9 cellular contexts compared by ENCODE assay signal in the genomic region with DNA sequence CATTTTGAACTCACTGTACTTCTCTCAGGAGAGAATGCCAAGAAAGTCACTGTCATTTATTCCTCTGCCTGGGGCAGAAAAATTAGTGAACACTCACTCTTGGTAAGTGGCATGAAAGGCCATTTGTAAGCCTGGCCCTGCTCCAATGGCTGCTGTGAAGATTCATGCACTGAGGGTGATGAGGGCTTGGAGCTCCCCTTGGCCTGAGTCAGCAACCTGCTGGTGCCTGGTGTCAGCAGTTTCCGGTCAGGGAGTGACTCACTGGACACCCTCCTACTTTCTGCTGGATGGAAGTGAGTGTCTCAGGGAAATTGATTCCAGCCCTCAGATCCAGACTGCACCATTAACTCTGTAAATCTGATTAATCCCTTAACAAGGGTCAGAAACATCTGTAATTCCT. TPM values are rescaled to one million over a fixed set of nuclear protein-coding genes. Genes with fewer than 3 reads are reported as not detected.
DNase-seq lines count a peak whose midpoint lies in the region; ATAC-seq and TF ChIP-seq lines count a peak whose summit lies in the region.
"Had no signal": no experiment of that assay in that cellular context is flagged by ENCODE, and none has a peak within 500 bp of the region (broad histone marks: within the 10 kb centered on the region; RNA-seq: fewer than 3 reads in every experiment).

No MANE protein-coding gene starts in this region.

- no peaks in the 10 kb centered on the region for H3K9me2 ChIP-seq in HCT116 (ENCODE audit: insufficient read depth)

- H3K9ac ChIP-seq in HCT116 (ENCODE audit: low read length): 0 out of 2 replicates have a peak overlapping the region, but pooled peaks have one; percentile 0

- peaks cover 2% of the 10 kb centered on the region for H3K36me3 Mint-ChIP-seq in T-helper 17 cell (ENCODE audit: low read depth)

- peaks cover 5% of the 10 kb centered on the region for H3K27me3 Mint-ChIP-seq in T-helper 17 cell

- TF ChIP-seq CTCF in HCT116 (IDR thresholded peaks at IDR 0.05 in 2 of 3, conservative IDR thresholded peaks at IDR 0.05 in 1 of 3; ENCODE audit: borderline replicate concordance in 1 of 3, insufficient read depth in 1 of 3, low read depth in 2 of 3, low read length in 2 of 3): no peak
- no peak for TF ChIP-seq CTCF in fibroblast of mammary gland (conservative IDR thresholded peaks at IDR 0.05; ENCODE audit: control insufficient read depth, insufficient read depth, low read depth, low read length)

- H3K27me3 ChIP-seq in HCT116 (ENCODE audit: insufficient read depth, low read length): no peaks in the 10 kb centered on the region

- H3K4me1 Mint-ChIP-seq in T-helper 17 cell: no peaks in the 10 kb centered on the region

- CTCF ChIA-PET in HCT116 (lab: Charles Lee): interaction anchor here (0.6 to 2.2 kb wide), 2 partner anchors 79 to 240 kb away, joined by 3 to 8 read pairs; no protein-coding TSS in a partner anchor

- RAD21 ChIA-PET in HCT116 (lab: Charles Lee; ENCODE audit: low non-redundant PET in 1 of 2, low total read pairs in 2 of 2, uncharacterized antibody in 2 of 2, unreplicated experiment in 2 of 2): interaction anchor here in 1 of 2 experiments (1.3 kb wide), 1 partner anchor 170 kb away, joined by 4 read pairs; no protein-coding TSS in a partner anchor

- H3K4me1 ChIP-seq in HCT116 (ENCODE audit: control insufficient read depth in 1 of 2, insufficient read depth in 2 of 2, low read length in 2 of 2): peaks cover 3 to 14% of the 10 kb centered on the region in 2 experiments; a peak in 3 of 4 replicates

- BruUV-seq in HCT116 (replicated peaks; lab: Mats Ljungman, UMichigan): no TSS peak

- H3K27ac ChIP-seq in HCT116 (ENCODE audit: low read depth, low read length): peak overlapping the region; percentile 28; the same call in 1 of the 2 replicates

- H3K4me3 ChIP-seq in HCT116 (replicated peaks in 1 of 2; ENCODE audit: low read depth in 1 of 2, low read length in 2 of 2) (0 out of 4 replicates have a peak overlapping the region, but pooled peaks of 1 of the 2 experiments have one; percentile 1), fibroblast of mammary gland (ENCODE audit: control insufficient read depth, low read depth, low read length) (no peak overlapping the region), skeletal muscle cell (ENCODE audit: low read depth, low read length) (no peak overlapping the region)

- H3K9me3 ChIP-seq in HCT116 (ENCODE audit: control insufficient read depth in 1 of 2, insufficient read depth in 1 of 2, low read depth in 1 of 2, low read length in 2 of 2) (no peaks in the 10 kb centered on the region), T-helper 17 cell (ENCODE audit: control insufficient read depth, low read length, poor library complexity, severe bottlenecking) (no peaks in the 10 kb centered on the region)

- no peaks in the 10 kb centered on the region for H3K36me3 ChIP-seq in HCT116 (ENCODE audit: control insufficient read depth in 1 of 2, insufficient read depth in 2 of 2, low read length in 2 of 2)

- ATAC-seq in HCT116 (peak; percentile 99), T-helper 17 cell (no peak), GM18498 (IDR thresholded peaks at IDR 0.05; ENCODE audit: unreplicated experiment) (no peak)

- H4K20me1 ChIP-seq in HCT116 (ENCODE audit: insufficient read depth): no peaks in the 10 kb centered on the region

- H3K4me3 Mint-ChIP-seq in T-helper 17 cell: no peak overlapping the region
- H3K4me3 Mint-ChIP-seq: activated T-cell treated with anti-CD3 and anti-CD28 coated beads, Interleukin-2, amount 50 U/mL, for 24 hours had no signal

- TF ChIP-seq POLR2A in HCT116 (IDR thresholded peaks at IDR 0.05; ENCODE audit: borderline replicate concordance, extremely low read depth, insufficient read depth, insufficient read length): no peak

- peak; percentile 70 for DNase-seq in HCT116 (ENCODE audit: low read depth, low spot score)
- DNase-seq in RPMI8226: peak; percentile 93
- DNase-seq in fibroblast of mammary gland (ENCODE audit: low read depth): peak; percentile 97
- peak; percentile 82 for DNase-seq in skeletal muscle cell (ENCODE audit: low read depth)
- DNase-seq in mesenteric fat pad (ENCODE audit: low spot score): no peak
- DNase-seq in T-helper 17 cell: no peak
- DNase-seq: activated T-cell treated with anti-CD3 and anti-CD28 coated beads, Interleukin-2, amount 50 U/mL, for 24 hours; NCI-H510A treated with DMSO at 0.1 percent for 48 hours had no signal

- no peak; the same call in 1 of the 2 replicates for TF ChIP-seq RAD21 in HCT116 (IDR thresholded peaks at IDR 0.05; ENCODE audit: low read depth)

- POLR2A ChIA-PET in HCT116 (lab: Charles Lee): no interaction called here

- H3K79me2 ChIP-seq in HCT116 (ENCODE audit: insufficient read depth, low read length): no peaks in the 10 kb centered on the region

- no peak overlapping the region for H3K27ac Mint-ChIP-seq in T-helper 17 cell
- H3K27ac Mint-ChIP-seq: activated T-cell treated with anti-CD3 and anti-CD28 coated beads, Interleukin-2, amount 50 U/mL, for 24 hours had no signal

- intact Hi-C loops in HCT116 (cut with micrococcal nuclease): no loop called here

- peak overlapping the region; percentile 52 for H3K4me2 ChIP-seq in HCT116 (ENCODE audit: low read length)

- H2AFZ ChIP-seq in HCT116 (ENCODE audit: low read depth, low read length, poor library complexity, severe bottlenecking): peak overlapping the region; percentile 5

TF ChIP-seq in HCT116, 20 proteins besides CTCF, POLR2A, EP300 and RAD21 (continues in another document):
- TF ChIP-seq ZNF274 (IDR thresholded peaks at IDR 0.05; ENCODE audit: low read depth, low read length): no peak
- TF ChIP-seq ATF3 (IDR thresholded peaks at IDR 0.05): no peak
- TF ChIP-seq SRF (IDR thresholded peaks at IDR 0.05; ENCODE audit: low read depth): peak; percentile 27; the same call in 1 of the 2 replicates
- TF ChIP-seq ELF1 (IDR thresholded peaks at IDR 0.05; ENCODE audit: borderline replicate concordance, low read depth): no peak
- peak; percentile 74 for TF ChIP-seq SP1 (IDR thresholded peaks at IDR 0.05; ENCODE audit: low read depth)
- TF ChIP-seq YY1 (IDR thresholded peaks at IDR 0.05; ENCODE audit: extremely low read depth, insufficient replicate concordance, low read depth, low read length): peak; percentile 73
- TF ChIP-seq JUND (IDR thresholded peaks at IDR 0.05): peak; percentile 90
- TF ChIP-seq, protein P1, sequence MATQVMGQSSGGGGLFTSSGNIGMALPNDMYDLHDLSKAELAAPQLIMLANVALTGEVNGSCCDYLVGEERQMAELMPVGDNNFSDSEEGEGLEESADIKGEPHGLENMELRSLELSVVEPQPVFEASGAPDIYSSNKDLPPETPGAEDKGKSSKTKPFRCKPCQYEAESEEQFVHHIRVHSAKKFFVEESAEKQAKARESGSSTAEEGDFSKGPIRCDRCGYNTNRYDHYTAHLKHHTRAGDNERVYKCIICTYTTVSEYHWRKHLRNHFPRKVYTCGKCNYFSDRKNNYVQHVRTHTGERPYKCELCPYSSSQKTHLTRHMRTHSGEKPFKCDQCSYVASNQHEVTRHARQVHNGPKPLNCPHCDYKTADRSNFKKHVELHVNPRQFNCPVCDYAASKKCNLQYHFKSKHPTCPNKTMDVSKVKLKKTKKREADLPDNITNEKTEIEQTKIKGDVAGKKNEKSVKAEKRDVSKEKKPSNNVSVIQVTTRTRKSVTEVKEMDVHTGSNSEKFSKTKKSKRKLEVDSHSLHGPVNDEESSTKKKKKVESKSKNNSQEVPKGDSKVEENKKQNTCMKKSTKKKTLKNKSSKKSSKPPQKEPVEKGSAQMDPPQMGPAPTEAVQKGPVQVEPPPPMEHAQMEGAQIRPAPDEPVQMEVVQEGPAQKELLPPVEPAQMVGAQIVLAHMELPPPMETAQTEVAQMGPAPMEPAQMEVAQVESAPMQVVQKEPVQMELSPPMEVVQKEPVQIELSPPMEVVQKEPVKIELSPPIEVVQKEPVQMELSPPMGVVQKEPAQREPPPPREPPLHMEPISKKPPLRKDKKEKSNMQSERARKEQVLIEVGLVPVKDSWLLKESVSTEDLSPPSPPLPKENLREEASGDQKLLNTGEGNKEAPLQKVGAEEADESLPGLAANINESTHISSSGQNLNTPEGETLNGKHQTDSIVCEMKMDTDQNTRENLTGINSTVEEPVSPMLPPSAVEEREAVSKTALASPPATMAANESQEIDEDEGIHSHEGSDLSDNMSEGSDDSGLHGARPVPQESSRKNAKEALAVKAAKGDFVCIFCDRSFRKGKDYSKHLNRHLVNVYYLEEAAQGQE (IDR thresholded peaks at IDR 0.05; ENCODE audit: low read depth): no peak
- 0 out of 2 replicates have a peak, but pooled peaks have one; percentile 16 for TF ChIP-seq CEBPB (IDR thresholded peaks at IDR 0.05; ENCODE audit: low read depth)
- no peak for TF ChIP-seq EGR1 (IDR thresholded peaks at IDR 0.05; ENCODE audit: low read depth)
- peak; percentile 92 for TF ChIP-seq CBX3 (IDR thresholded peaks at IDR 0.05; ENCODE audit: low read depth)
- TF ChIP-seq, protein P2, sequence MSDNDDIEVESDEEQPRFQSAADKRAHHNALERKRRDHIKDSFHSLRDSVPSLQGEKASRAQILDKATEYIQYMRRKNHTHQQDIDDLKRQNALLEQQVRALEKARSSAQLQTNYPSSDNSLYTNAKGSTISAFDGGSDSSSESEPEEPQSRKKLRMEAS (IDR thresholded peaks at IDR 0.05): peak; percentile 52; the same call in 1 of the 2 replicates
- TF ChIP-seq ZBTB33 (IDR thresholded peaks at IDR 0.05; ENCODE audit: extremely low read depth, insufficient replicate concordance, low read length): no peak
- no peak for TF ChIP-seq ZFX (IDR thresholded peaks at IDR 0.05)

RNA-seq across cellular contexts. Expression of gene TRA2B, which starts 37.6 kb away (rescaled TPM):
- total RNA-seq in HCT116 (2021; ENCODE audit: unreplicated experiment) (172 TPM), mesenteric fat pad (117 TPM), T-helper 17 cell (100 to 1,000 TPM; 542 to 637 TPM)
- 155 and 228 TPM in 2 replicates for polyA plus RNA-seq in HCT116 (2012)

Comparison
In these comparisons a context has a peak if more than half of its experiments do, and no peak if none do; other contexts are left out.
1. DNase-seq: peak in HCT116 (single experiment), RPMI8226 (single experiment), fibroblast of mammary gland (single experiment) and skeletal muscle cell (single experiment); none in mesenteric fat pad (single experiment) and T-helper 17 cell (0 of 3).